In the genomic region with DNA sequence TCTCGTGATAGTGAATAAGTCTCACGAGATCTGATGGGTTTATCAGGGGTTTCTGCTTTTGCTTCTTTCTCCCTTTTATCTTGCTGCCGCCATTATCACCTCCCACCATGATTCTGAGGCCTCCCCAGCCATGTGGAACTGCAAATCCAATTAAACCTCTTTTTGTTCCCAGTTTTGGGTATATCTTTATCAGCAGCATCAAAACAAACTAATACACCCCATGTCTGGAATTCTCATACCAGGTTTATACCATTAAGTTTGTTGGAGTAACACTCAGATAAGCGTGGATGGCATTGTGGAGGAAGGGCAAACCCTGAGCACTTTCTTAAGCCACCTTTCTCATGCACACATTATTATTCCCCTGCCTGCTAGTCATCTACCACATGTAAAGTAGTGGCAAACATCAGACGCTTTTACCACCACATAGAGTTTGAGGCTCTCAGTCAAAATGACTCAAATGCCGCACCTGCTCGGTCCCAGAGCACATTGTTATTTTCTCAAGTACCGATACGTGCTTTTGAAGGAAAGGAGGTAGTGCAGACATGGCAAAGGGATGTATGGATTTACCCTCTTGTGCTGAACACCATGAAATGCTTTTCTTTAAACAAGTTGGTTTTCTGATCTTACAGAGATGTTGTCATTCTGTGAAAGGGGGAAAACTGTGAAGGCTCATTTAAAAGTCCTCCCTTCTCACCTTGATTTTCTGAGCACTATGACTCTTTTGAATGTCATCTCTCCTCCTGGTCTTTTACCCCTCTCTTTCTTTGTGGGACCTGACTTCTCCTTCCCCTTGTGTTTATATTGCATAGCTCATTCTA, we compare ENCODE assay signal across 23 cellular contexts.
DNase-seq lines count a peak whose midpoint lies in the region; ATAC-seq lines count a peak whose summit lies in the region.
"Had no signal": no experiment of that assay in that cellular context is flagged by ENCODE, and none has a peak within 500 bp of the region (broad histone marks: within the 10 kb centered on the region; RNA-seq: fewer than 3 reads in every experiment).

No MANE protein-coding gene starts in this region.

- H3K36me3 Mint-ChIP-seq in activated T-helper 17 cell treated with anti-CD3 and anti-CD28 coated beads, Interleukin-2, amount 50 U/mL, for 72 hours (ENCODE audit: low read depth): no peaks in the 10 kb centered on the region

- H3K27ac Mint-ChIP-seq in activated T-helper 17 cell treated with anti-CD3 and anti-CD28 coated beads, Interleukin-2, amount 50 U/mL, for 72 hours: no peak overlapping the region
- peak overlapping the region in 1 of 2 donors; percentile 63 for H3K27ac Mint-ChIP-seq in stimulated activated naive CD8-positive, alpha-beta T cell treated with anti-CD3 and anti-CD28 coated beads, Interleukin-15, amount 100 ng/mL, for 72 hours
- H3K27ac Mint-ChIP-seq: CD4-positive, CD25-positive, alpha-beta regulatory T cell had no signal

- H3K9me3 Mint-ChIP-seq in activated T-helper 17 cell treated with anti-CD3 and anti-CD28 coated beads, Interleukin-2, amount 50 U/mL, for 72 hours: no peaks in the 10 kb centered on the region
- peaks cover 0 to 4% of the 10 kb centered on the region in 2 donors for H3K9me3 Mint-ChIP-seq in stimulated activated naive CD8-positive, alpha-beta T cell treated with anti-CD3 and anti-CD28 coated beads, Interleukin-15, amount 100 ng/mL, for 72 hours
- H3K9me3 Mint-ChIP-seq: CD4-positive, CD25-positive, alpha-beta regulatory T cell had no signal

- DNase-seq in NCI-H1417 (lab: John Stamatoyannopoulos, UW) (peak in 2 of 3 experiments; percentile 25 to 90), NCI-H1417 treated with DMSO at 0.1 percent for 48 hours (lab: John Stamatoyannopoulos, UW) (no peak), NCI-H1105 (lab: John Stamatoyannopoulos, UW) (no peak)
- DNase-seq in stimulated activated CD4-positive, alpha-beta T cell treated with anti-CD3 and anti-CD28 coated beads, Interleukin-1b, Interleukin-23, amount 100 ng/mL, for 48 hours: peak; percentile 10
- DNase-seq in stimulated activated CD4-positive, alpha-beta T cell treated with anti-CD3 and anti-CD28 coated beads, Interleukin-4, amount 100 ng/mL, for 24 hours: no peak
- peak; percentile 3 to 11 for DNase-seq in stimulated activated naive CD8-positive, alpha-beta T cell treated with anti-CD3 and anti-CD28 coated beads, Interleukin-15, amount 100 ng/mL, for 72 hours
- DNase-seq: activated T-cell treated with anti-CD3 and anti-CD28 coated beads, Interleukin-2, amount 50 U/mL, for 48 hours; body of pancreas; GDM1; head of caudate nucleus; KBM-7; MM.1S; NCI-H1694 treated with DMSO at 0.1 percent for 48 hours; NCI-H446; OCI-M1; psoas muscle; stimulated activated CD4-positive, alpha-beta T cell treated with anti-CD3 and anti-CD28 coated beads, Interleukin-2, amount 100 ng/mL, for 24 hours; SW 1271; T1000; upper lobe of right lung had no signal

- H3K27me3 Mint-ChIP-seq in activated T-helper 17 cell treated with anti-CD3 and anti-CD28 coated beads, Interleukin-2, amount 50 U/mL, for 72 hours: no peaks in the 10 kb centered on the region
- no peaks in the 10 kb centered on the region for H3K27me3 Mint-ChIP-seq in stimulated activated naive CD8-positive, alpha-beta T cell treated with anti-CD3 and anti-CD28 coated beads, Interleukin-15, amount 100 ng/mL, for 72 hours
- H3K27me3 Mint-ChIP-seq: CD4-positive, CD25-positive, alpha-beta regulatory T cell had no signal

- peak; percentile 53 for ATAC-seq in activated T-helper 17 cell treated with anti-CD3 and anti-CD28 coated beads, Interleukin-2, amount 50 U/mL, for 72 hours (replicated peaks)
- peak; percentile 90 for ATAC-seq in stimulated activated naive CD8-positive, alpha-beta T cell treated with anti-CD3 and anti-CD28 coated beads, Interleukin-15, amount 100 ng/mL, for 72 hours
- ATAC-seq in HG03432 (IDR thresholded peaks at IDR 0.05; ENCODE audit: unreplicated experiment): no peak
- ATAC-seq: body of pancreas, psoas muscle, upper lobe of right lung had no signal

- no peak overlapping the region for H3K4me3 Mint-ChIP-seq in activated T-helper 17 cell treated with anti-CD3 and anti-CD28 coated beads, Interleukin-2, amount 50 U/mL, for 72 hours
- no peak overlapping the region for H3K4me3 Mint-ChIP-seq in stimulated activated naive CD8-positive, alpha-beta T cell treated with anti-CD3 and anti-CD28 coated beads, Interleukin-15, amount 100 ng/mL, for 72 hours
- H3K4me3 Mint-ChIP-seq: CD4-positive, CD25-positive, alpha-beta regulatory T cell had no signal

- no peaks in the 10 kb centered on the region for H3K4me1 Mint-ChIP-seq in activated T-helper 17 cell treated with anti-CD3 and anti-CD28 coated beads, Interleukin-2, amount 50 U/mL, for 72 hours
- peaks cover 16% of the 10 kb centered on the region for H3K4me1 Mint-ChIP-seq in stimulated activated naive CD8-positive, alpha-beta T cell treated with anti-CD3 and anti-CD28 coated beads, Interleukin-15, amount 100 ng/mL, for 72 hours

Comparison
In these comparisons a context has a peak if more than half of its experiments do, and no peak if none do; other contexts are left out.
1. DNase-seq: peak in NCI-H1417 (2 of 3), stimulated activated CD4-positive, alpha-beta T cell treated with anti-CD3 and anti-CD28 coated beads, Interleukin-1b, Interleukin-23, amount 100 ng/mL, for 48 hours (single experiment) and stimulated activated naive CD8-positive, alpha-beta T cell treated with anti-CD3 and anti-CD28 coated beads, Interleukin-15, amount 100 ng/mL, for 72 hours (2 of 2); none in NCI-H1417 treated with DMSO at 0.1 percent for 48 hours (single experiment), stimulated activated CD4-positive, alpha-beta T cell treated with anti-CD3 and anti-CD28 coated beads, Interleukin-4, amount 100 ng/mL, for 24 hours (single experiment) and NCI-H1105 (single experiment).